Comparison of ENCODE assay signal across 9 cellular contexts in genomic region chr2:226847511-226847910, GRCh38.
"Had no signal": no experiment of that assay in that cellular context is flagged by ENCODE, and none has a peak within 500 bp of the region (broad histone marks: within the 10 kb centered on the region; RNA-seq: fewer than 3 reads in every experiment).

No MANE protein-coding gene starts in this region.

- DNase-seq: H9, HCEC 1CT, IMR-90, KBM-7 had no signal

- H3K27ac ChIP-seq: KMS-11 had no signal

- H3K4me3 ChIP-seq: GM23338 had no signal

- ATAC-seq: GM23338 had no signal

- FAIRE-seq: H1, H54, HTR-8/SVneo had no signal

- H3K9ac ChIP-seq: KMS-11 had no signal

- H2AFZ ChIP-seq: GM23338 had no signal

- H3K4me2 ChIP-seq: GM23338, KMS-11 had no signal
